Comparison of ENCODE assay signal across 14 cellular contexts in genomic region chr1:36093919-36094318, GRCh38. TPM values are rescaled to one million over a fixed set of nuclear protein-coding genes. Genes with fewer than 3 reads are reported as not detected.
DNase-seq lines count a peak whose midpoint lies in the region; ATAC-seq and TF ChIP-seq lines count a peak whose summit lies in the region.
"Had no signal": no experiment of that assay in that cellular context is flagged by ENCODE, and none has a peak within 500 bp of the region (broad histone marks: within the 10 kb centered on the region; RNA-seq: fewer than 3 reads in every experiment).

No MANE protein-coding gene starts in this region.

- in situ Hi-C loops in G401 (cut with HindIII; ENCODE audit: low sequenced_read_pairs): no loop called here

- intact Hi-C loops in sigmoid colon (cut with DNase I): no loop called here

- no peaks in the 10 kb centered on the region for H3K27me3 ChIP-seq in sigmoid colon
- H3K27me3 ChIP-seq: SJSA1 had no signal

- no peak for TF ChIP-seq CTCF in RWPE1 (conservative IDR thresholded peaks at IDR 0.05; ENCODE audit: low read depth)
- TF ChIP-seq CTCF in sigmoid colon (IDR thresholded peaks at IDR 0.05): no peak

- H3K4me1 ChIP-seq in sigmoid colon: peaks cover 0 to 25% (median 16%) of the 10 kb centered on the region in 4 donors

- peaks cover 13 to 56% (median 31%) of the 10 kb centered on the region in 4 donors for H3K36me3 ChIP-seq in sigmoid colon

- POLR2A ChIA-PET in RWPE1 (lab: Yijun Ruan, JAX; ENCODE audit: low non-redundant PET): no interaction called here

- CTCF ChIA-PET in RWPE1 (lab: Yijun Ruan, JAX): interaction anchor here (1.3 kb wide), 1 partner anchor 11 kb away, joined by 5 read pairs; no protein-coding TSS in a partner anchor

- H3K27ac ChIP-seq in RWPE1: peak overlapping the region; percentile 46
- no peak overlapping the region for H3K27ac ChIP-seq in sigmoid colon
- H3K27ac ChIP-seq: SJSA1 had no signal

- ATAC-seq in GM19455 (IDR thresholded peaks at IDR 0.05; ENCODE audit: unreplicated experiment) (no peak), esophagus mucosa (no peak)

- WGBS in sigmoid colon, 2 donors: 87 to 90% methylated on average over 3 of the region's 3 CpGs

- H3K4me3 ChIP-seq in sigmoid colon: no peak overlapping the region
- H3K4me3 ChIP-seq: SJSA1, smooth muscle cell had no signal

- TF ChIP-seq POLR2A in sigmoid colon (IDR thresholded peaks at IDR 0.05): no peak

- TF ChIP-seq EP300 in sigmoid colon (IDR thresholded peaks at IDR 0.05): no peak

- DNase-seq in G401 (ENCODE audit: low spot score) (peak; percentile 90), RWPE1 (ENCODE audit: low spot score) (no peak), globus pallidus (ENCODE audit: low spot score) (peak; percentile 97), sigmoid colon (peak; percentile 66), NCI-H1048 (lab: John Stamatoyannopoulos, UW) (no peak)
- DNase-seq: CD4-positive, alpha-beta memory T cell; HFFc6; NCI-H1092; stimulated activated naive CD4-positive, alpha-beta T cell treated with Interleukin-2 at 50 U/mL for 16 hours had no signal

- H3K9me3 ChIP-seq in sigmoid colon: no peaks in the 10 kb centered on the region
- H3K9me3 ChIP-seq: SJSA1 had no signal

RNA-seq across cellular contexts. Expression of gene ADPRS, which starts 5.2 kb away (rescaled TPM):
- total RNA-seq in G401 (2014; rRNA removed; shearing (Covaris generic)): 58.2 and 58.5 TPM in 2 replicates
- total RNA-seq in sigmoid colon (10 to 100 TPM; 24.3 to 49.6 (median 37.0) TPM), esophagus mucosa (27.4 TPM)
- 10 to 100 TPM; 21.6 to 30.0 (median 29.6) TPM for polyA plus RNA-seq in sigmoid colon

RNA-seq across cellular contexts. Expression of gene TEKT2, which starts 10.0 kb away (rescaled TPM):
- 0.12 TPM in 1 of 2 replicates, not detected in the other for total RNA-seq in G401 (2014; rRNA removed; shearing (Covaris generic))
- total RNA-seq in sigmoid colon (under 1 TPM in 1 of 4 donors, not detected in 3; 0.33 TPM), esophagus mucosa (not detected)
- under 1 TPM in 1 of 3 donors, not detected in 2; 0.19 TPM for polyA plus RNA-seq in sigmoid colon
- total RNA-seq: CD4-positive, alpha-beta memory T cell; HFFc6; SJSA1 had no signal
- polyA plus RNA-seq: CD4-positive, alpha-beta memory T cell had no signal

RNA-seq across cellular contexts. Expression of gene COL8A2, which starts 31.1 kb away (rescaled TPM):
- 0.47 TPM in 1 of 2 replicates, not detected in the other for total RNA-seq in G401 (2014; rRNA removed; shearing (Covaris generic))
- total RNA-seq in sigmoid colon: 10 to 100 TPM in 1 of 4 donors, 1 to 10 TPM in 3; 1.8 to 13.0 (median 4.3) TPM
- polyA plus RNA-seq in sigmoid colon: 1 to 10 TPM in 2 of 3 donors, under 1 TPM in 1; 0.60 to 3.2 (median 2.4) TPM
- total RNA-seq in esophagus mucosa: 2.7 TPM
- total RNA-seq: activated T-helper 2 cell treated with anti-CD3 and anti-CD28 coated beads, Interferon-gamma antibody, Interleukin-2, Interleukin-4, amounts not matched to agents 10 μg/mL and 5 μg/mL and 100 μg/mL, durations not matched to agents 14 hours and 24 hours and 36 hours had no signal
- polyA plus RNA-seq: CD4-positive, alpha-beta memory T cell had no signal

RNA-seq across cellular contexts. Expression of gene TRAPPC3, which starts 55.4 kb away (rescaled TPM):
- total RNA-seq in G401 (2014; rRNA removed; shearing (Covaris generic)): 168 and 173 TPM in 2 replicates
- 100 to 1,000 TPM; 108 to 177 (median 129) TPM for total RNA-seq in sigmoid colon
- polyA plus RNA-seq in sigmoid colon: 100 to 1,000 TPM in 1 of 3 donors, 10 to 100 TPM in 2; 75.1 to 102 (median 80.9) TPM
- 65.0 TPM for total RNA-seq in esophagus mucosa

Comparison
In these comparisons a context has a peak if more than half of its experiments do, and no peak if none do; other contexts are left out.
1. DNase-seq: peak in G401 (single experiment), globus pallidus (single experiment) and sigmoid colon (single experiment); none in RWPE1 (single experiment) and NCI-H1048 (single experiment).